Comparison of ENCODE assay signal across 18 cellular contexts in the genomic region with DNA sequence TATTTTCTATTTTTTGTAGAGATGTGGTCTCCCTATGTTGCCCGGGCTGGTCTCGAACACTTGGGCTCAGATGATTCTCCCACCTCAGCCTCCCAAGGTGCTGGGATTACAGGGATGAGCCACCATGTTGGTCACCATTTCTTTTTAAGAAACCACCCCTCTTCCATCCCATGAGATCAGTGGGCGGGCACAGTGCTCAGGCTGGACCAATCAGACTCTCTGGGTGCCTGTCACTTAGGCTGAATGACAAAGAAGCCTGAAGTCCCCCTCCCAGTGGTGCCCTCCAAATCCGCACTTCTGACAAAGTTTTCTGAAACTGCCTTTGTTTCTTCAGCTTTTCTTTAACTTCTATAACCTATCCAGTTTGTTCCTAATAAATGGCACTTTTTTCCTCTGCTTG. TPM values are rescaled to one million over a fixed set of nuclear protein-coding genes. Genes with fewer than 3 reads are reported as not detected.
A peak's percentile ranks its signal among the peaks of the same experiment; 100 is the strongest.
DNase-seq lines count a peak whose midpoint lies in the region; TF ChIP-seq lines count a peak whose summit lies in the region.
"Had no signal": no experiment of that assay in that cellular context is flagged by ENCODE, and none has a peak within 500 bp of the region (broad histone marks: within the 10 kb centered on the region; RNA-seq: fewer than 3 reads in every experiment).

No MANE protein-coding gene starts in this region.

- TF ChIP-seq CTCF in WERI-Rb-1 (IDR thresholded peaks at IDR 0.05; ENCODE audit: low read depth, low read length) (no peak), vagina (IDR thresholded peaks at IDR 0.05) (no peak), stomach (IDR thresholded peaks at IDR 0.05) (no peak)

- H3K27me3 ChIP-seq in WERI-Rb-1 (ENCODE audit: insufficient read depth, low read depth, severe bottlenecking) (no peaks in the 10 kb centered on the region), vagina (no peaks in the 10 kb centered on the region), stomach (no peaks in the 10 kb centered on the region)
- H3K27me3 ChIP-seq: heart right ventricle had no signal

- H3K4me3 ChIP-seq in WERI-Rb-1 (ENCODE audit: low read depth, low read length): no peak overlapping the region
- H3K4me3 ChIP-seq in vagina: no peak overlapping the region
- no peak overlapping the region for H3K4me3 ChIP-seq in stomach
- H3K4me3 ChIP-seq: heart right ventricle, mucosa of descending colon had no signal

- DNase-seq in activated effector memory CD4-positive, alpha-beta T cell treated with anti-CD3 and anti-CD28 coated beads, Interleukin-2, amount 50 U/mL, for 16 hours: peak; percentile 12
- DNase-seq in activated effector memory CD4-positive, alpha-beta T cell treated with Interleukin-2 at 50 U/mL for 16 hours: no peak
- DNase-seq in WERI-Rb-1 (peak; percentile 29), iPS-NIHi7 (ENCODE audit: extremely low spot score) (peak; percentile 60), vagina (ENCODE audit: extremely low spot score in 2 of 2) (no peak), stomach (no peak), D341Med (ENCODE audit: low spot score) (no peak)
- no peak for DNase-seq in stimulated activated CD8-positive, alpha-beta memory T cell treated with anti-CD3 and anti-CD28 coated beads, Interleukin-4, amount 100 ng/mL, for 48 hours
- DNase-seq: activated CD4-positive, alpha-beta T cell treated with anti-CD3 and anti-CD28 coated beads for 1 hour; activated T-cell treated with anti-CD3 and anti-CD28 coated beads, Interleukin-2, amount 50 U/mL, for 4 hours; caudate nucleus; COR-L47; heart right ventricle; MM.1S; mucosa of descending colon; NCI-H1417 treated with DMSO at 0.1 percent for 48 hours; NCI-H524 treated with DMSO at 0.1 percent for 48 hours; stimulated activated CD4-positive, alpha-beta T cell treated with anti-CD3 and anti-CD28 coated beads, Interleukin-2, amount 100 ng/mL, for 24 hours had no signal

- H3K9me3 ChIP-seq in WERI-Rb-1 (ENCODE audit: severe bottlenecking) (peaks cover 7% of the 10 kb centered on the region), vagina (no peaks in the 10 kb centered on the region), stomach (peaks cover 0 to 13% (median 9%) of the 10 kb centered on the region in 4 donors)

- TF ChIP-seq POLR2A in vagina (IDR thresholded peaks at IDR 0.05) (no peak), stomach (IDR thresholded peaks at IDR 0.05) (no peak)

- intact Hi-C loops in vagina (cut with DNase I): no loop called here
- intact Hi-C loops in stomach (cut with DNase I; ENCODE audit: low total_unique reads): no loop called here

- H3K36me3 ChIP-seq in WERI-Rb-1 (no peaks in the 10 kb centered on the region), vagina (no peaks in the 10 kb centered on the region), stomach (no peaks in the 10 kb centered on the region)
- H3K36me3 ChIP-seq: heart right ventricle had no signal

- no peak for TF ChIP-seq EP300 in stomach (IDR thresholded peaks at IDR 0.05)

- 91 to 95% (median 93%) methylated on average over 4 of the region's 4 CpGs for WGBS in stomach, 5 donors

- H3K27ac ChIP-seq in WERI-Rb-1 (no peak overlapping the region), vagina (peak overlapping the region; percentile 56), stomach (no peak overlapping the region)

- H3K4me1 ChIP-seq in vagina (peaks cover 19% of the 10 kb centered on the region), stomach (no peaks in the 10 kb centered on the region)

RNA-seq across cellular contexts. Expression of gene CALM1, which starts 48.2 kb away (rescaled TPM):
- total RNA-seq in vagina (260 TPM), stomach (1,000 to 10,000 TPM in 1 of 5 donors, 100 to 1,000 TPM in 4; 213 to 1,126 (median 441) TPM)
- polyA plus RNA-seq in stomach: 100 to 1,000 TPM; 278 to 342 (median 327) TPM

Comparison
In these comparisons a context has a peak if more than half of its experiments do, and no peak if none do; other contexts are left out.
1. DNase-seq: peak in activated effector memory CD4-positive, alpha-beta T cell treated with anti-CD3 and anti-CD28 coated beads, Interleukin-2, amount 50 U/mL, for 16 hours (single experiment), WERI-Rb-1 (single experiment) and iPS-NIHi7 (single experiment); none in activated effector memory CD4-positive, alpha-beta T cell treated with Interleukin-2 at 50 U/mL for 16 hours (single experiment), vagina (0 of 2), stomach (single experiment), stimulated activated CD8-positive, alpha-beta memory T cell treated with anti-CD3 and anti-CD28 coated beads, Interleukin-4, amount 100 ng/mL, for 48 hours (single experiment) and D341Med (single experiment).